ENCODE assay signal across 18 cellular contexts in the genomic region with DNA sequence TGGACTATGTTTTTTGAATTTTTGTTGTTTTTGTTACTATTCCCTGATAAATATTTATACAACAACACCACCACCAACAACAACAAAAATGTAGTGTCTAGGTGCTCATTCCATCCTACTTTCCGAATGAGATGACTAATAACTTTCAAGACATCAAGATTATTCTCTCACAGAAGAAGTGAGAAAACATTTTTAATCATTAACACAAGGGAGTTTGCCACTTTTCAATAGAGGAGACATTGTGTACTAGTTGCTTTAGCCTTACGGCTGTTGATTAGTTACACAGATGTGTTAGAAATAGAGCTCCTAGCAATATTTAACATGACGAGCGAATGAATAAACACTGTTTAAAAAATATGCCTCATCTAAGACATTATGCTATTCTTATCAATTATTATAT.
DNase-seq lines count a peak whose midpoint lies in the region; ATAC-seq and TF ChIP-seq lines count a peak whose summit lies in the region.
"Had no signal": no experiment of that assay in that cellular context is flagged by ENCODE, and none has a peak within 500 bp of the region (broad histone marks: within the 10 kb centered on the region; RNA-seq: fewer than 3 reads in every experiment).

No MANE protein-coding gene starts in this region.

- H3K4me1 Mint-ChIP-seq in CD14-positive monocyte = no peaks in the 10 kb centered on the region
- H3K4me1 Mint-ChIP-seq: stimulated activated naive CD8-positive, alpha-beta T cell treated with anti-CD3 and anti-CD28 coated beads, Interleukin-15, amount 100 ng/mL, for 72 hours; T-cell had no signal

- ATAC-seq in GM18511 (IDR thresholded peaks at IDR 0.05; ENCODE audit: unreplicated experiment) = peak; percentile 90
- ATAC-seq in GM19467 (IDR thresholded peaks at IDR 0.05; ENCODE audit: unreplicated experiment) = peak; percentile 88
- ATAC-seq in HG02943 (IDR thresholded peaks at IDR 0.05; ENCODE audit: low read depth, unreplicated experiment) = peak; percentile 91
- ATAC-seq in HG03520 (IDR thresholded peaks at IDR 0.05; ENCODE audit: unreplicated experiment) = peak; percentile 70
- ATAC-seq in foreskin keratinocyte = no peak
- ATAC-seq: activated naive CD4-positive, alpha-beta T cell treated with anti-CD3 and anti-CD28 coated beads, Interleukin-2, amount 50 U/mL, for 72 hours; stimulated activated naive CD8-positive, alpha-beta T cell treated with anti-CD3 and anti-CD28 coated beads, Interleukin-15, amount 100 ng/mL, for 72 hours; T-cell had no signal

- no peaks in the 10 kb centered on the region for H3K27me3 Mint-ChIP-seq in CD14-positive monocyte (ENCODE audit: low read depth in 3 of 3)
- H3K27me3 Mint-ChIP-seq: stimulated activated naive CD8-positive, alpha-beta T cell treated with anti-CD3 and anti-CD28 coated beads, Interleukin-15, amount 100 ng/mL, for 72 hours; T-cell had no signal

- H3K4me1 ChIP-seq in foreskin keratinocyte = no peaks in the 10 kb centered on the region
- H3K4me1 ChIP-seq: BLaER1, upper lobe of left lung had no signal

- H3K27me3 ChIP-seq in foreskin keratinocyte = no peaks in the 10 kb centered on the region
- H3K27me3 ChIP-seq: BLaER1, upper lobe of left lung had no signal

- no peak overlapping the region for H3K4me3 Mint-ChIP-seq in CD14-positive monocyte
- H3K4me3 Mint-ChIP-seq: stimulated activated naive CD8-positive, alpha-beta T cell treated with anti-CD3 and anti-CD28 coated beads, Interleukin-15, amount 100 ng/mL, for 72 hours; T-cell had no signal

- H3K36me3 Mint-ChIP-seq in CD14-positive monocyte = no peaks in the 10 kb centered on the region
- H3K36me3 Mint-ChIP-seq: activated naive CD4-positive, alpha-beta T cell treated with anti-CD3 and anti-CD28 coated beads, Interleukin-2, amount 50 U/mL, for 72 hours; T-cell had no signal

- TF ChIP-seq CTCF in CD14-positive monocyte (IDR thresholded peaks at IDR 0.05) (no peak), foreskin keratinocyte (conservative IDR thresholded peaks at IDR 0.05) (no peak)

- DNase-seq in activated T-cell treated with anti-CD3 and anti-CD28 coated beads, Interleukin-2, amount 50 U/mL, for 1 hour = no peak
- no peak for DNase-seq in CD14-positive monocyte (ENCODE audit: low spot score)
- no peak for DNase-seq in central memory CD4-positive, alpha-beta T cell
- no peak for DNase-seq in foreskin keratinocyte
- DNase-seq: activated T-cell treated with anti-CD3 and anti-CD28 coated beads for 4 hours; kidney; MV-4-11; NCI-H1930; stimulated activated CD4-positive, alpha-beta T cell treated with anti-CD3 and anti-CD28 coated beads, Interleukin-1b, Interleukin-23, amount 100 ng/mL, for 48 hours; stimulated activated naive CD8-positive, alpha-beta T cell treated with anti-CD3 and anti-CD28 coated beads, Interleukin-15, amount 100 ng/mL, for 72 hours; T-cell; upper lobe of left lung had no signal

- intact Hi-C loops in CD14-positive monocyte (cut with micrococcal nuclease) = no loop called here

- peaks cover 0 to 8% (median 2%) of the 10 kb centered on the region in 7 donors for H3K9me3 Mint-ChIP-seq in CD14-positive monocyte

- no peak overlapping the region for H3K27ac Mint-ChIP-seq in CD14-positive monocyte
- H3K27ac Mint-ChIP-seq: activated naive CD4-positive, alpha-beta T cell treated with anti-CD3 and anti-CD28 coated beads, Interleukin-2, amount 50 U/mL, for 72 hours; stimulated activated naive CD8-positive, alpha-beta T cell treated with anti-CD3 and anti-CD28 coated beads, Interleukin-15, amount 100 ng/mL, for 72 hours; T-cell had no signal

- H3K27ac ChIP-seq in foreskin keratinocyte = no peak overlapping the region
- H3K27ac ChIP-seq: BLaER1, upper lobe of left lung had no signal
